9 cellular contexts compared by ENCODE assay signal in the genomic region with DNA sequence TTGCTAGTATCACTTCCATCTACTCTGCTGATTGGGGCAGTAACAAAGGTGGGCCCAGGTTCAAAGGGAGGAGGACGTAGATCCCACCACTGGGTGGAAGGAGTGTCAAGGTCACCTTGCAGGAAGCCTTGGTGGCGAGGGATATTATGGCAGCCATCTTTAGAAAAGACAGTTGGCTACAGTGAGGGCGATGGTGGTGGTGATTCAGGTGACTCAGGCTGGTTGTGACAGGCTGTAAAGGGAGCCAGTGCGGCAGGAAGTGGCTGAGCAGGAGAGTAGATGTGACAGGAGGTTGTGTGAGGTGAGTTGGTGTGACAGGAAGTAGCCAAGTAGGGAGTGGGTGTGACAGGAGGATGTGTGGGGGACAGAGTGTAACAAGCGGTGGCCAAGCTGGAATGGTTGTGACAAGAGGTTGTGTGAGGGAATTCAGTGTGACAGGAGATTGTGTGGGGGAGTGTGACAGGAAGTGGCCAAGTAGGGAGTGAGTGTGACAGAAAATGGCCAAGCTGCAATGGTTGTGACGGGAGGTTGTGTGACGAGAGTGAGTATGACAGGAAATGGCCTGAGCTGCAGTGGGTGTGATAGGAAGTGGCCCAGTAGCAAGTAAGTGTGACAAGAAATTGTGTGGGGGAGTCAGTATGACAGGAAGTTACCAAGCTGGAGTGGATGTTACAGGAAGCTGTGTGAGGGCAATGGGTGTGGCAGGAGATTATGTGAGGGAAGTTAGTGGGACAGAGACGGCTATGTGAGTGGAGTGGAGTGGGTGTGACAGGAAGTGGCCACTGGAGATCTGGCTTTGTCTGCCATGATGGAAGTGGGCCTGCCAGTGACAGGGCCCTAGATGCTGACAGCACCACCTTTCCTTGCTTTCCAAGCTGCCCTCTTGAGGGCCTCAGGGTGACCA. TPM values are rescaled to one million over a fixed set of nuclear protein-coding genes. Genes with fewer than 3 reads are reported as not detected.
DNase-seq lines count a peak whose midpoint lies in the region; ATAC-seq, FAIRE-seq and TF ChIP-seq lines count a peak whose summit lies in the region.
"Had no signal": no experiment of that assay in that cellular context is flagged by ENCODE, and none has a peak within 500 bp of the region (broad histone marks: within the 10 kb centered on the region; RNA-seq: fewer than 3 reads in every experiment).

No MANE protein-coding gene starts in this region.

- ATAC-seq in GM18867 (IDR thresholded peaks at IDR 0.05; ENCODE audit: unreplicated experiment) (peak; percentile 49), GM12878 (peak; percentile 38; the same call in 2 of the 3 replicates), GM21717 (IDR thresholded peaks at IDR 0.05; ENCODE audit: unreplicated experiment) (no peak), HG02840 (IDR thresholded peaks at IDR 0.05; ENCODE audit: low FRiP score, unreplicated experiment) (no peak), HG02973 (IDR thresholded peaks at IDR 0.05; ENCODE audit: unreplicated experiment) (no peak)

- H3K9me3 ChIP-seq in GM12878 (replicated peaks; ENCODE audit: control insufficient read depth, insufficient read depth, low read length) (peaks cover 9% of the 10 kb centered on the region; the same call in 2 of the 3 replicates), prostate gland (no peaks in the 10 kb centered on the region)

- intact Hi-C loops in GM12878 (cut with micrococcal nuclease; ENCODE audit: unreplicated experiment) (no loop called here), prostate gland (cut with DNase I) (no loop called here)

- TF ChIP-seq EP300 in GM12878 (IDR thresholded peaks at IDR 0.05; ENCODE audit: borderline replicate concordance in 1 of 2, control insufficient read depth in 1 of 2, low read depth in 2 of 2, low read length in 2 of 2), result no peak

- H3K36me3 ChIP-seq in GM12878 (ENCODE audit: control insufficient read depth in 2 of 2, insufficient read depth in 2 of 2, low read length in 1 of 2), result no peaks in the 10 kb centered on the region
- H3K36me3 ChIP-seq in prostate gland, result no peaks in the 10 kb centered on the region

- H3K27me3 ChIP-seq in GM12878 (replicated peaks in 1 of 2; ENCODE audit: control insufficient read depth in 2 of 2, insufficient read depth in 2 of 2, low read length in 1 of 2) (no peaks in the 10 kb centered on the region; a peak in 1 of 4 replicates), prostate gland (replicated peaks; ENCODE audit: insufficient read depth) (no peaks in the 10 kb centered on the region)

- H3K4me3 ChIP-seq in GM12878 (no peak overlapping the region), prostate gland (no peak overlapping the region)

- SMC1A ChIA-PET in GM12878 (lab: Charles Lee; ENCODE audit: uncharacterized antibody, unreplicated experiment), result no interaction called here

- peaks cover 11% of the 10 kb centered on the region for H3K4me1 ChIP-seq in GM12878 (ENCODE audit: control insufficient read depth, insufficient read depth, low read length)
- H3K4me1 ChIP-seq in prostate gland (replicated peaks), result no peaks in the 10 kb centered on the region

- no peaks in the 10 kb centered on the region for H4K20me1 ChIP-seq in GM12878 (ENCODE audit: control insufficient read depth, insufficient read depth)

- peak overlapping the region; percentile 94 for H2AFZ ChIP-seq in GM12878 (ENCODE audit: control insufficient read depth, low read depth, low read length)

- H3K27ac ChIP-seq in GM12878 (ENCODE audit: control insufficient read depth, insufficient read depth) (peak overlapping the region; percentile 46), prostate gland (no peak overlapping the region)

- H3K4me2 ChIP-seq in GM12878 (ENCODE audit: control insufficient read depth, insufficient read depth), result no peak overlapping the region

- in situ Hi-C loops in GM12878 (cut with MboI), result no loop called here

- H3K9ac ChIP-seq in GM12878 (ENCODE audit: control insufficient read depth, insufficient read depth, low read length), result no peak overlapping the region

- DNase-seq in T-helper 22 cell (ENCODE audit: low read depth), result peak; percentile 16
- peak; percentile 34 for DNase-seq in GM12878 (ENCODE audit: low read depth, low spot score)
- peak; percentile 64 for DNase-seq in stimulated activated CD4-positive, alpha-beta T cell treated with anti-CD3 and anti-CD28 coated beads, Interleukin-4, amount 100 ng/mL, for 24 hours
- DNase-seq in prostate gland (ENCODE audit: low spot score), result no peak

- RAD21 ChIA-PET in GM12878 (lab: Charles Lee; ENCODE audit: unreplicated experiment), result no interaction called here

- TF ChIP-seq RAD21 in GM12878 (IDR thresholded peaks at IDR 0.05; ENCODE audit: insufficient read depth, low read depth, low read length), result no peak

- TF ChIP-seq CTCF in GM12878 (IDR thresholded peaks at IDR 0.05 in 2 of 3, conservative IDR thresholded peaks at IDR 0.05 in 1 of 3; ENCODE audit: control insufficient read depth in 2 of 3, extremely low read depth in 1 of 3, insufficient read depth in 1 of 3, low read depth in 3 of 3, low read length in 3 of 3) (no peak), prostate gland (IDR thresholded peaks at IDR 0.05) (no peak)

- POLR2A ChIA-PET in GM12878 (lab: Charles Lee), result no interaction called here

- CTCF ChIA-PET in GM12878 (lab: Yijun Ruan, JAX), result no interaction called here

- peak; percentile 69 for FAIRE-seq in GM12878 (lab: Jason Lieb, UNC)

- BruUV-seq in GM12878 (replicated peaks; lab: Mats Ljungman, UMichigan), result no TSS peak

- H3K79me2 ChIP-seq in GM12878 (ENCODE audit: control insufficient read depth, insufficient read depth, low read length), result no peaks in the 10 kb centered on the region

- TF ChIP-seq POLR2A in GM12878 (IDR thresholded peaks at IDR 0.05; ENCODE audit: low read depth, low read length) (no peak), prostate gland (IDR thresholded peaks at IDR 0.05) (no peak)

- WGBS in GM12878 (ENCODE audit: insufficient coverage, insufficient replicate concordance, low lambda C conversion rate, missing lambda C conversion rate), result 43% methylated on average over 8 of the region's 8 CpGs
- WGBS in prostate gland, result 87% methylated on average over 8 of the region's 8 CpGs

TF ChIP-seq in GM12878, 131 proteins besides CTCF, POLR2A, EP300 and RAD21 (continues in another document):
- no peak for TF ChIP-seq HDAC2 (IDR thresholded peaks at IDR 0.05)
- TF ChIP-seq GABPA (IDR thresholded peaks at IDR 0.05; ENCODE audit: low read depth), result peak; percentile 75
- peak; percentile 62; the same call in 1 of the 2 replicates for TF ChIP-seq CREB1 (IDR thresholded peaks at IDR 0.05; ENCODE audit: low read depth)
- TF ChIP-seq NR2F1 (conservative IDR thresholded peaks at IDR 0.05), result no peak
- no peak for TF ChIP-seq ZNF622 (IDR thresholded peaks at IDR 0.05)
- TF ChIP-seq, protein P1, sequence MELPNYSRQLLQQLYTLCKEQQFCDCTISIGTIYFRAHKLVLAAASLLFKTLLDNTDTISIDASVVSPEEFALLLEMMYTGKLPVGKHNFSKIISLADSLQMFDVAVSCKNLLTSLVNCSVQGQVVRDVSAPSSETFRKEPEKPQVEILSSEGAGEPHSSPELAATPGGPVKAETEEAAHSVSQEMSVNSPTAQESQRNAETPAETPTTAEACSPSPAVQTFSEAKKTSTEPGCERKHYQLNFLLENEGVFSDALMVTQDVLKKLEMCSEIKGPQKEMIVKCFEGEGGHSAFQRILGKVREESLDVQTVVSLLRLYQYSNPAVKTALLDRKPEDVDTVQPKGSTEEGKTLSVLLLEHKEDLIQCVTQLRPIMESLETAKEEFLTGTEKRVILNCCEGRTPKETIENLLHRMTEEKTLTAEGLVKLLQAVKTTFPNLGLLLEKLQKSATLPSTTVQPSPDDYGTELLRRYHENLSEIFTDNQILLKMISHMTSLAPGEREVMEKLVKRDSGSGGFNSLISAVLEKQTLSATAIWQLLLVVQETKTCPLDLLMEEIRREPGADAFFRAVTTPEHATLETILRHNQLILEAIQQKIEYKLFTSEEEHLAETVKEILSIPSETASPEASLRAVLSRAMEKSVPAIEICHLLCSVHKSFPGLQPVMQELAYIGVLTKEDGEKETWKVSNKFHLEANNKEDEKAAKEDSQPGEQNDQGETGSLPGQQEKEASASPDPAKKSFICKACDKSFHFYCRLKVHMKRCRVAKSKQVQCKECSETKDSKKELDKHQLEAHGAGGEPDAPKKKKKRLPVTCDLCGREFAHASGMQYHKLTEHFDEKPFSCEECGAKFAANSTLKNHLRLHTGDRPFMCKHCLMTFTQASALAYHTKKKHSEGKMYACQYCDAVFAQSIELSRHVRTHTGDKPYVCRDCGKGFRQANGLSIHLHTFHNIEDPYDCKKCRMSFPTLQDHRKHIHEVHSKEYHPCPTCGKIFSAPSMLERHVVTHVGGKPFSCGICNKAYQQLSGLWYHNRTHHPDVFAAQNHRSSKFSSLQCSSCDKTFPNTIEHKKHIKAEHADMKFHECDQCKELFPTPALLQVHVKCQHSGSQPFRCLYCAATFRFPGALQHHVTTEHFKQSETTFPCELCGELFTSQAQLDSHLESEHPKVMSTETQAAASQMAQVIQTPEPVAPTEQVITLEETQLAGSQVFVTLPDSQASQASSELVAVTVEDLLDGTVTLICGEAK (IDR thresholded peaks at IDR 0.05; ENCODE audit: borderline replicate concordance), result 0 out of 2 replicates have a peak, but pooled peaks have one; percentile 52
- TF ChIP-seq TCF12 (IDR thresholded peaks at IDR 0.05; ENCODE audit: low read depth, low read length), result no peak
- TF ChIP-seq SMAD1 (IDR thresholded peaks at IDR 0.05; ENCODE audit: low read depth, partially characterized antibody), result no peak
- no peak for TF ChIP-seq ZNF384 (IDR thresholded peaks at IDR 0.05; ENCODE audit: borderline replicate concordance, low read depth, low read length)
- no peak for TF ChIP-seq DPF2 (IDR thresholded peaks at IDR 0.05)
- TF ChIP-seq CBFB (IDR thresholded peaks at IDR 0.05; ENCODE audit: low read depth), result no peak
- peak in 1 of 2 experiments; percentile 57; a peak in 2 of 4 replicates for TF ChIP-seq ETV6 (conservative IDR thresholded peaks at IDR 0.05 in 1 of 2, IDR thresholded peaks at IDR 0.05 in 1 of 2; ENCODE audit: borderline replicate concordance in 1 of 2, low read depth in 1 of 2)

RNA-seq across cellular contexts. Expression of a gene that starts 22.9 kb away (rescaled TPM):
- 2.8 and 5.1 TPM in 2 replicates for total RNA-seq in GM12878 (2013; cell fraction: nucleolus; rRNA removed)
- 0.60 and 0.62 TPM in 2 replicates for total RNA-seq in GM12878 (2014; rRNA removed)
- total RNA-seq in GM12878 (2014; rRNA removed; fragmentation: Illumina TruSeq; extraction: Trizol), result 0.89 and 1.5 TPM in 2 replicates
- total RNA-seq in GM12878 (2021), result 2.3 and 2.8 TPM in 2 replicates
- polyA plus RNA-seq in GM12878 (2011; ENCODE audit: low read depth), result 0.18 TPM
- polyA plus RNA-seq in GM12878 (2011; rRNA removed), result 0.14 and 0.17 TPM in 2 replicates
- 0.13 TPM in 2 replicates for polyA plus RNA-seq in GM12878 (2011; cell fraction: cytosol; rRNA removed)
- polyA plus RNA-seq in GM12878 (2011; cell fraction: nucleus; rRNA removed), result 0.12 and 0.25 TPM in 2 replicates
- 0.18 and 0.28 TPM in 2 replicates for polyA plus RNA-seq in GM12878 (2012)
- 1.4 and 1.6 TPM in 2 replicates for polyA plus RNA-seq in GM12878 (2014; fragmentation: Illumina TruSeq; extraction: Trizol)
- polyA plus RNA-seq in GM12878 (2014; fragmentation: Nextera tagmentation; extraction: Ambion mirVana), result under 1 TPM; 0.21 to 0.47 TPM
- 0.99 and 1.2 TPM in 2 replicates for polyA plus RNA-seq in GM12878 (2014; rRNA removed)
- polyA plus RNA-seq in GM12878 (2016; fragmentation: Nextera tagmentation; extraction: Ambion mirVana), result under 1 TPM; 0.37 to 0.54 TPM
- 0.07 and 0.21 TPM in 2 replicates for polyA minus RNA-seq in GM12878 (2011; rRNA and poly(A)+ RNA removed)
- not detected in 2 replicates for polyA minus RNA-seq in GM12878 (2011; cell fraction: cytosol; rRNA and poly(A)+ RNA removed)
- 0.24 and 0.38 TPM in 2 replicates for polyA minus RNA-seq in GM12878 (2011; cell fraction: nucleus; rRNA and poly(A)+ RNA removed)
- 10 to 100 TPM; 28.3 to 36.6 TPM for total RNA-seq in prostate gland
- total RNA-seq: epithelial cell of proximal tubule had no signal

Comparison
In these comparisons a context has a peak if more than half of its experiments do, and no peak if none do; other contexts are left out.
1. ATAC-seq: peak in GM18867 (single experiment) and GM12878 (single experiment); none in GM21717 (single experiment), HG02840 (single experiment) and HG02973 (single experiment).
2. RNA of a gene that starts 22.9 kb away (total RNA-seq): 28.3 to 36.6 TPM in prostate gland; 0.60 to 5.1 TPM in GM12878; every median in the first group is over 4 times any median in the second.